In the genomic region with DNA sequence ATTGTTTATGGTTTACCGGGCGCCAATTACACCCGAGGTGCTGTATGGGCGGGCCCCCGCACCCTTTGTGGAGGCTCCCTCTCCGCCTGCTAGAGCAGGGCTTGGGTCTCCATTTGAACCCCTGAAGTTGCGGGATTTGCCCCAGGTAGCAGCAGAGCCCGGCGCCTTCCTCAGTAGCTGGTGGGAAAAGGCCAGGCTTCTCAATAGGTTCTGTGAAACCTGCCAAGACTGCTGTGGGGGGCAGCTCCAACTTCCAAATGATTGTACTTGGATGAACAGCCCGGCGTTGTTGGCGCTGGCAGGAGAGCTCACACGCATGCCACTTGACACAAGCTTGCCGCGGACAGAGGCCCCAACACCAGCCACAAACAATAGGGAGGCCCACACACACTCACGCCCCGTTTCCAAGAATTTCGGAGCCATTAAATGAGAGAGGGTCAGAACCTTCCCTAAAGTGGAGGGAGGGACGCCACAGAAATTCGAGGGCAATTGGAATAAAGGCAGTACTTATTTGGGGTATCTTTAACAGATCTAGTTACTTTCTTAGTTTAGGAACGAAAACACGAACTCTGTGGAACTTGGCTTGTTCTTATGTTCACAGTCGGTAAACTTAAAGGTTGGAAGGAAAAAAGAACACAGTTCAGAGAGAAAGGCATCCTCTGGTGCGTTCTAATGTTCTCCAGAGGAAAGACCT, we compare ENCODE assay signal across 9 cellular contexts. TPM values are rescaled to one million over a fixed set of nuclear protein-coding genes. Genes with fewer than 3 reads are reported as not detected.
DNase-seq lines count a peak whose midpoint lies in the region; ATAC-seq and TF ChIP-seq lines count a peak whose summit lies in the region.
"Had no signal": no experiment of that assay in that cellular context is flagged by ENCODE, and none has a peak within 500 bp of the region (broad histone marks: within the 10 kb centered on the region; RNA-seq: fewer than 3 reads in every experiment).

No MANE protein-coding gene starts in this region.

- WGBS in body of pancreas, 2 donors, result 29 to 54% methylated on average over 20 to 24 of the region's 24 CpGs
- WGBS in lower leg skin, 2 donors, result 19 to 27% methylated on average over 24 of the region's 24 CpGs

- no peaks in the 10 kb centered on the region for H3K9me3 ChIP-seq in body of pancreas
- no peaks in the 10 kb centered on the region for H3K9me3 ChIP-seq in subcutaneous abdominal adipose tissue (ENCODE audit: control insufficient read depth in 5 of 5, low read length in 5 of 5)

- TF ChIP-seq POLR2A in body of pancreas (IDR thresholded peaks at IDR 0.05) (no peak), lower leg skin (IDR thresholded peaks at IDR 0.05) (no peak)

- DNase-seq in NCI-H1417 (lab: John Stamatoyannopoulos, UW) (peak in 2 of 3 experiments; percentile 34 to 46), NCI-H1417 treated with DMSO at 0.1 percent for 48 hours (lab: John Stamatoyannopoulos, UW) (no peak), body of pancreas (peak in 3 of 4 donors; percentile 45 to 63 (median 59)), lower leg skin (ENCODE audit: low spot score in 2 of 2) (no peak)
- DNase-seq in activated CD4-positive, alpha-beta T cell treated with anti-CD3 and anti-CD28 coated beads, Interleukin-2, amount 50 U/mL, for 4 hours, result no peak
- DNase-seq in activated T-cell treated with anti-CD3 and anti-CD28 coated beads, Interleukin-2, amount 50 U/mL, for 24 hours, result no peak
- DNase-seq: ACHN had no signal

- H3K27ac Mint-ChIP-seq in activated T-cell treated with anti-CD3 and anti-CD28 coated beads, Interleukin-2, amount 50 U/mL, for 24 hours, result no peak overlapping the region

- no peak for ATAC-seq in body of pancreas
- no peak for ATAC-seq in HG02970 (IDR thresholded peaks at IDR 0.05; ENCODE audit: low FRiP score, unreplicated experiment)

- peaks cover 70% of the 10 kb centered on the region for H3K27me3 Mint-ChIP-seq in activated T-cell treated with anti-CD3 and anti-CD28 coated beads, Interleukin-2, amount 50 U/mL, for 24 hours

- H3K4me1 ChIP-seq in body of pancreas (peaks cover 81% of the 10 kb centered on the region), subcutaneous abdominal adipose tissue (ENCODE audit: control insufficient read depth in 5 of 5, insufficient read depth in 5 of 5, low read length in 5 of 5) (peaks cover 9 to 43% (median 33%) of the 10 kb centered on the region in 5 donors)

- H3K9ac ChIP-seq in subcutaneous abdominal adipose tissue (ENCODE audit: low read length in 5 of 5), result peak overlapping the region in 3 of 5 donors; percentile 22 to 32 (median 30)

- H3K27me3 ChIP-seq in body of pancreas (no peaks in the 10 kb centered on the region), subcutaneous abdominal adipose tissue (ENCODE audit: control insufficient read depth in 5 of 5, insufficient read depth in 4 of 5, low read length in 5 of 5) (peaks cover 0 to 7% (median 0%) of the 10 kb centered on the region in 5 donors)

- no peaks in the 10 kb centered on the region for H3K9me3 Mint-ChIP-seq in activated T-cell treated with anti-CD3 and anti-CD28 coated beads, Interleukin-2, amount 50 U/mL, for 24 hours

- H3K27ac ChIP-seq in body of pancreas (peak overlapping the region; percentile 35 to 90 (median 82)), subcutaneous abdominal adipose tissue (ENCODE audit: low read depth, low read length) (peak overlapping the region; percentile 41)

- H3K4me3 Mint-ChIP-seq in activated T-cell treated with anti-CD3 and anti-CD28 coated beads, Interleukin-2, amount 50 U/mL, for 24 hours, result no peak overlapping the region

- H3K4me3 ChIP-seq in body of pancreas, result peak overlapping the region; percentile 12 to 65
- H3K4me3 ChIP-seq in lower leg skin (ENCODE audit: low read depth, poor library complexity, severe bottlenecking), result peak overlapping the region; percentile 57
- H3K4me3 ChIP-seq in subcutaneous abdominal adipose tissue (ENCODE audit: low read depth in 1 of 5, low read length in 5 of 5), result peak overlapping the region in 4 of 5 donors; percentile 24 to 69 (median 42)

- intact Hi-C loops in body of pancreas (cut with DNase I), result no loop called here
- intact Hi-C loops in lower leg skin (cut with DNase I; ENCODE audit: low total_unique reads), result no loop called here

- no peaks in the 10 kb centered on the region for H3K36me3 ChIP-seq in body of pancreas (replicated peaks in 1 of 2; ENCODE audit: insufficient read depth in 1 of 2, low read depth in 2 of 2)
- no peaks in the 10 kb centered on the region for H3K36me3 ChIP-seq in subcutaneous abdominal adipose tissue (ENCODE audit: control insufficient read depth in 5 of 5, insufficient read depth in 5 of 5, low read length in 5 of 5)

- peaks cover 13% of the 10 kb centered on the region for H3K4me1 Mint-ChIP-seq in activated T-cell treated with anti-CD3 and anti-CD28 coated beads, Interleukin-2, amount 50 U/mL, for 24 hours (ENCODE audit: low read depth)

- no peaks in the 10 kb centered on the region for H3K36me3 Mint-ChIP-seq in activated T-cell treated with anti-CD3 and anti-CD28 coated beads, Interleukin-2, amount 50 U/mL, for 24 hours (ENCODE audit: low read depth)

- TF ChIP-seq CTCF in body of pancreas (IDR thresholded peaks at IDR 0.05) (no peak), lower leg skin (IDR thresholded peaks at IDR 0.05) (no peak)

RNA-seq across cellular contexts. Expression of a gene that starts 1.4 kb away (rescaled TPM):
- 10 to 100 TPM in 1 of 2 donors, 1 to 10 TPM in 1; 7.9 to 10.1 TPM for total RNA-seq in body of pancreas
- total RNA-seq in lower leg skin, result 100 to 1,000 TPM in 3 of 4 donors, 10 to 100 TPM in 1; 99.4 to 120 (median 109) TPM

Comparison
In these comparisons a context has a peak if more than half of its experiments do, and no peak if none do; other contexts are left out.
1. DNase-seq: peak in NCI-H1417 (2 of 3) and body of pancreas (3 of 4); none in NCI-H1417 treated with DMSO at 0.1 percent for 48 hours (single experiment), lower leg skin (0 of 2), activated CD4-positive, alpha-beta T cell treated with anti-CD3 and anti-CD28 coated beads, Interleukin-2, amount 50 U/mL, for 4 hours (0 of 2) and activated T-cell treated with anti-CD3 and anti-CD28 coated beads, Interleukin-2, amount 50 U/mL, for 24 hours (single experiment).
2. RNA of a gene that starts 1.4 kb away (total RNA-seq): 99.4 to 120 TPM in lower leg skin; 7.9 to 10.1 TPM in body of pancreas; every median in the first group is over 4 times any median in the second.
3. Peak in every context shown above with its lines, with median percentiles within 50 percentile points of each other: H3K4me3 ChIP-seq.